Comparison of ENCODE assay signal across 6 cellular contexts in genomic region chr16:31141489-31142108, GRCh38. TPM values are rescaled to one million over a fixed set of nuclear protein-coding genes. Genes with fewer than 3 reads are reported as not detected.
DNase-seq lines count a peak whose midpoint lies in the region; ATAC-seq and TF ChIP-seq lines count a peak whose summit lies in the region.

No MANE protein-coding gene starts in this region.

- no peaks in the 10 kb centered on the region; the same call in 1 of the 2 replicates for H4K20me1 ChIP-seq in IMR-90 (ENCODE audit: insufficient read depth, low read length)

- dilution Hi-C loops in IMR-90 (cut with HindIII; ENCODE audit: low sequenced_read_pairs, unreplicated experiment), result no loop called here

- peak overlapping the region; percentile 48 to 93 for H4K8ac ChIP-seq in IMR-90 (ENCODE audit: low read depth in 2 of 2, low read length in 2 of 2)

- peak overlapping the region; percentile 52; the same call in 1 of the 2 replicates for H4K91ac ChIP-seq in IMR-90 (ENCODE audit: insufficient read depth, low read depth, low read length)

- peak overlapping the region; percentile 72; the same call in 1 of the 2 replicates for H3K23ac ChIP-seq in IMR-90 (ENCODE audit: low read depth, low read length)

- H3K4me1 ChIP-seq in A673 (ENCODE audit: insufficient read depth, low read length, poor library complexity, severe bottlenecking) (peaks cover 11% of the 10 kb centered on the region), IMR-90 (ENCODE audit: control insufficient read depth, insufficient read depth, low read length) (peaks cover 16% of the 10 kb centered on the region)
- H3K4me1 ChIP-seq in effector memory CD4-positive, alpha-beta T cell (ENCODE audit: control insufficient read depth, insufficient read depth, low read length, poor library complexity, severe bottlenecking), result no peaks in the 10 kb centered on the region

- intact Hi-C loops in A673 (cut with micrococcal nuclease; ENCODE audit: unreplicated experiment), result loop anchor here (1.0 to 10.0 kb wide), 4 partner anchors 25 to 187 kb away; partner anchors contain the start of genes KAT8, SETD1A, ZNF646 and ZNF668
- intact Hi-C loops in IMR-90 (cut with micrococcal nuclease), result loop anchor here (1.0 to 2.0 kb wide), 4 partner anchors 25 to 184 kb away; partner anchors contain the start of genes HSD3B7, KAT8, SETD1A and VKORC1

- H3K4me3 ChIP-seq in A673 (ENCODE audit: low read depth, low read length, poor library complexity, severe bottlenecking) (peak overlapping the region; percentile 31), IMR-90 (ENCODE audit: insufficient read depth, low read depth, low read length) (peak overlapping the region; percentile 19; the same call in 1 of the 2 replicates), retinal pigment epithelial cell (ENCODE audit: low read length) (peak overlapping the region; percentile 38)
- peak overlapping the region; percentile 9 for H3K4me3 ChIP-seq in effector memory CD4-positive, alpha-beta T cell (ENCODE audit: insufficient read depth, low read depth, low read length, poor library complexity, severe bottlenecking)

- peaks cover 8% of the 10 kb centered on the region; the same call in 1 of the 2 replicates for H3K9me1 ChIP-seq in IMR-90 (ENCODE audit: insufficient read depth, low read length)

- TF ChIP-seq CTCF in A673 (conservative IDR thresholded peaks at IDR 0.05; ENCODE audit: low read depth, low read length) (no peak), IMR-90 (conservative IDR thresholded peaks at IDR 0.05; ENCODE audit: low read depth, low read length) (no peak), retinal pigment epithelial cell (conservative IDR thresholded peaks at IDR 0.05; ENCODE audit: low read depth, low read length) (no peak)

- H3K9ac ChIP-seq in IMR-90 (ENCODE audit: low read depth, low read length), result peak overlapping the region; percentile 42

- H3K56ac ChIP-seq in IMR-90 (ENCODE audit: extremely low read depth, insufficient read depth, low read length), result peak overlapping the region; percentile 35

- H3K36me3 ChIP-seq in A673 (ENCODE audit: insufficient read depth, low read length, poor library complexity, severe bottlenecking), result no peaks in the 10 kb centered on the region
- H3K36me3 ChIP-seq in IMR-90 (ENCODE audit: control insufficient read depth, insufficient read depth, low read length), result no peaks in the 10 kb centered on the region
- H3K36me3 ChIP-seq in effector memory CD4-positive, alpha-beta T cell (ENCODE audit: control insufficient read depth, insufficient read depth, low read length), result no peaks in the 10 kb centered on the region

- WGBS in IMR-90 (ENCODE audit: extremely low coverage in 2 of 2, insufficient read length in 1 of 2), 2 experiments, result 17% methylated on average over 5 of the region's 10 CpGs; no CpG with 5 or more reads in 1 of the 2 experiments

- peak overlapping the region; percentile 49 for H2BK120ac ChIP-seq in IMR-90 (ENCODE audit: low read depth, low read length)

- peak overlapping the region; percentile 42 for H4K5ac ChIP-seq in IMR-90 (ENCODE audit: low read depth, low read length)

- no peak for TF ChIP-seq POLR2A in IMR-90 (IDR thresholded peaks at IDR 0.05; ENCODE audit: low read depth, low read length)

- POLR2A ChIA-PET in A673 (lab: Charles Lee; ENCODE audit: low non-redundant PET) (interaction anchor here (0.6 to 1.4 kb wide), 7 partner anchors 12 to 1076 kb away, joined by 3 to 23 read pairs (median 5); partner anchors contain the start of genes ALDOA, ARMC5, FUS and KAT8), IMR-90 (lab: Charles Lee; ENCODE audit: unreplicated experiment) (interaction anchor here (0.9 to 1.8 kb wide), 3 partner anchors 24 to 157 kb away, joined by 3 to 9 read pairs (median 7); partner anchors contain the start of genes FUS, HSD3B7 and KAT8)

- H3K79me1 ChIP-seq in IMR-90 (ENCODE audit: low read depth in 1 of 2, low read length in 2 of 2), result peaks cover 0 to 7% of the 10 kb centered on the region in 2 experiments; a peak in 1 of 4 replicates

- peak overlapping the region; percentile 41 for H3K14ac ChIP-seq in IMR-90 (replicated peaks; ENCODE audit: low read depth, low read length)

- H3K27ac ChIP-seq in A673 (ENCODE audit: low read depth, low read length, poor library complexity, severe bottlenecking) (peak overlapping the region; percentile 75), IMR-90 (ENCODE audit: insufficient read depth, low read length) (peak overlapping the region; percentile 74)
- H3K27ac ChIP-seq in effector memory CD4-positive, alpha-beta T cell (ENCODE audit: insufficient read depth, low read length, poor library complexity, severe bottlenecking), result peak overlapping the region; percentile 62

- TF ChIP-seq RAD21 in IMR-90 (IDR thresholded peaks at IDR 0.05; ENCODE audit: low read length), result no peak

- peak overlapping the region; percentile 86 for H2AFZ ChIP-seq in IMR-90 (replicated peaks; ENCODE audit: low read length, poor library complexity)

- CTCF ChIA-PET in A673 (lab: Charles Lee) (interaction anchor here (0.6 to 1.6 kb wide), 12 partner anchors 24 to 447 kb away, joined by 3 to 16 read pairs (median 3); partner anchors contain the start of genes HSD3B7, KAT8, ZNF646 and ZNF668), IMR-90 (lab: Yijun Ruan, JAX) (interaction anchor here (0.7 to 2.2 kb wide), 17 partner anchors 10 to 328 kb away, joined by 3 to 13 read pairs (median 4); partner anchors contain the start of genes KAT8 and ZNF843)

- peak overlapping the region; percentile 80 for H3K4ac ChIP-seq in IMR-90 (ENCODE audit: low read depth, low read length)

- in situ Hi-C loops in IMR-90 (cut with MboI; ENCODE audit: low sequenced_read_pairs) (no loop called here), ACHN (cut with HindIII; ENCODE audit: low pct_ligation_motif_present, low pct_unique_long_range_greater_than_20kb, low sequenced_read_pairs) (no loop called here)

- DNase-seq in A673 (ENCODE audit: low spot score) (no peak), IMR-90 (peak; percentile 84), retinal pigment epithelial cell (ENCODE audit: low read depth) (peak; percentile 18), ACHN (no peak)
- no peak for DNase-seq in effector memory CD4-positive, alpha-beta T cell

- H3K4me2 ChIP-seq in IMR-90 (ENCODE audit: low read depth, low read length), result peak overlapping the region; percentile 87

- H3K27me3 ChIP-seq in A673 (replicated peaks; ENCODE audit: insufficient read depth, low read depth, low read length, poor library complexity) (no peaks in the 10 kb centered on the region), IMR-90 (ENCODE audit: control insufficient read depth, insufficient read depth, low read length) (peaks cover 4% of the 10 kb centered on the region; the same call in 1 of the 2 replicates)
- H3K27me3 ChIP-seq in effector memory CD4-positive, alpha-beta T cell (replicated peaks; ENCODE audit: control insufficient read depth, insufficient read depth, low read length, poor library complexity, severe bottlenecking), result no peaks in the 10 kb centered on the region

- H2AK5ac ChIP-seq in IMR-90 (ENCODE audit: low read depth, low read length), result peak overlapping the region; percentile 86

- H3K9me3 ChIP-seq in A673 (ENCODE audit: low read depth, low read length, poor library complexity, severe bottlenecking) (no peaks in the 10 kb centered on the region), IMR-90 (ENCODE audit: control insufficient read depth, insufficient read depth, low read length) (no peaks in the 10 kb centered on the region)
- H3K9me3 ChIP-seq in effector memory CD4-positive, alpha-beta T cell (ENCODE audit: control insufficient read depth, low read length), result no peaks in the 10 kb centered on the region

- peak overlapping the region; percentile 79 for H2BK5ac ChIP-seq in IMR-90 (ENCODE audit: low read depth, low read length, poor library complexity, severe bottlenecking)

- H3K18ac ChIP-seq in IMR-90 (ENCODE audit: low read depth, low read length), result 0 out of 2 replicates have a peak overlapping the region, but pooled peaks have one; percentile 16

- H2BK20ac ChIP-seq in IMR-90 (ENCODE audit: low read depth, low read length), result no peak overlapping the region; the same call in 1 of the 2 replicates

- no peak overlapping the region; the same call in 2 of the 3 replicates for H2BK15ac ChIP-seq in IMR-90 (ENCODE audit: low read depth, low read length)

- H2AK9ac ChIP-seq in IMR-90 (replicated peaks; ENCODE audit: low read depth, low read length, poor library complexity), result peak overlapping the region; percentile 80

- BruUV-seq in A673 (replicated peaks; lab: Mats Ljungman, UMichigan), result no TSS peak
- no TSS peak for BruUV-seq in IMR-90 (replicated peaks; lab: Mats Ljungman, UMichigan)

- ATAC-seq in IMR-90 (ENCODE audit: low read depth), result peak; percentile 6
- ATAC-seq in HG03342 (IDR thresholded peaks at IDR 0.05; ENCODE audit: unreplicated experiment), result no peak

TF ChIP-seq in IMR-90, 13 proteins besides CTCF, POLR2A, EP300 and RAD21 (continues in another document):
- TF ChIP-seq MAZ (IDR thresholded peaks at IDR 0.05; ENCODE audit: borderline replicate concordance, low read depth, low read length), result no peak

RNA-seq across cellular contexts. Expression of gene PRSS8, which starts 6.1 kb away (rescaled TPM):
- total RNA-seq in A673 (2021) (not detected in 2 replicates), IMR-90 (2012; rRNA removed) (not detected in 2 replicates)
- polyA plus RNA-seq in IMR-90 (2012; rRNA removed), result 0.10 TPM in 1 of 2 replicates, not detected in the other
- polyA plus RNA-seq in IMR-90 (2012; cell fraction: cytosol; rRNA removed), result not detected in 2 replicates
- 0.06 and 0.09 TPM in 2 replicates for polyA plus RNA-seq in IMR-90 (2012; cell fraction: nucleus; rRNA removed; ENCODE audit: low replicate concordance)

RNA-seq across cellular contexts. Expression of gene PRSS36, which starts 8.3 kb away (rescaled TPM):
- total RNA-seq in A673 (2021), result 0.41 and 0.72 TPM in 2 replicates
- total RNA-seq in IMR-90 (2012; rRNA removed), result under 0.01 and 0.18 TPM in 2 replicates
- polyA plus RNA-seq in IMR-90 (2012; rRNA removed), result 0.55 and 0.72 TPM in 2 replicates
- polyA plus RNA-seq in IMR-90 (2012; cell fraction: cytosol; rRNA removed), result 0.24 and 0.27 TPM in 2 replicates
- 0.28 and 0.31 TPM in 2 replicates for polyA plus RNA-seq in IMR-90 (2012; cell fraction: nucleus; rRNA removed; ENCODE audit: low replicate concordance)

RNA-seq across cellular contexts. Expression of gene KAT8, which starts 24.1 kb away (rescaled TPM):
- 65.4 and 70.6 TPM in 2 replicates for total RNA-seq in A673 (2021)
- 18.9 and 19.4 TPM in 2 replicates for total RNA-seq in IMR-90 (2012; rRNA removed)
- 27.4 and 28.4 TPM in 2 replicates for polyA plus RNA-seq in IMR-90 (2012; rRNA removed)
- 20.8 and 21.6 TPM in 2 replicates for polyA plus RNA-seq in IMR-90 (2012; cell fraction: cytosol; rRNA removed)
- polyA plus RNA-seq in IMR-90 (2012; cell fraction: nucleus; rRNA removed; ENCODE audit: low replicate concordance), result 55.3 and 65.5 TPM in 2 replicates

RNA-seq across cellular contexts. Expression of gene BCKDK, which starts 33.4 kb away (rescaled TPM):
- total RNA-seq in A673 (2021) (36.6 and 40.6 TPM in 2 replicates), IMR-90 (2012; rRNA removed) (24.4 and 26.0 TPM in 2 replicates)
- polyA plus RNA-seq in IMR-90 (2012; rRNA removed), result 79.3 and 89.7 TPM in 2 replicates
- 78.8 and 105 TPM in 2 replicates for polyA plus RNA-seq in IMR-90 (2012; cell fraction: cytosol; rRNA removed)
- 56.0 and 112 TPM in 2 replicates for polyA plus RNA-seq in IMR-90 (2012; cell fraction: nucleus; rRNA removed; ENCODE audit: low replicate concordance)

RNA-seq across cellular contexts. Expression of gene FUS, which starts 38.3 kb away (rescaled TPM):
- total RNA-seq in A673 (2021), result 1,134 and 1,264 TPM in 2 replicates
- total RNA-seq in IMR-90 (2012; rRNA removed), result 42.8 and 51.9 TPM in 2 replicates
- polyA plus RNA-seq in IMR-90 (2012; rRNA removed), result 313 and 340 TPM in 2 replicates
- 300 TPM in 2 replicates for polyA plus RNA-seq in IMR-90 (2012; cell fraction: cytosol; rRNA removed)
- 536 and 692 TPM in 2 replicates for polyA plus RNA-seq in IMR-90 (2012; cell fraction: nucleus; rRNA removed; ENCODE audit: low replicate concordance)

Comparison
In these comparisons a context has a peak if more than half of its experiments do, and no peak if none do; other contexts are left out.
1. DNase-seq: peak in IMR-90 (single experiment) and retinal pigment epithelial cell (single experiment); none in A673 (single experiment), effector memory CD4-positive, alpha-beta T cell (0 of 3) and ACHN (single experiment).
2. Peak in every context shown above with its lines, with median percentiles within 50 percentile points of each other: H3K27ac ChIP-seq and H3K4me3 ChIP-seq.